ENCODE assay signal across 23 cellular contexts in genomic region chr16:11610121-11610505, GRCh38. TPM values are rescaled to one million over a fixed set of nuclear protein-coding genes. Genes with fewer than 3 reads are reported as not detected.
A peak's percentile ranks its signal among the peaks of the same experiment; 100 is the strongest.
DNase-seq lines count a peak whose midpoint lies in the region; ATAC-seq, FAIRE-seq and TF ChIP-seq lines count a peak whose summit lies in the region.
"Had no signal": no experiment of that assay in that cellular context is flagged by ENCODE, and none has a peak within 500 bp of the region (broad histone marks: within the 10 kb centered on the region; RNA-seq: fewer than 3 reads in every experiment).

No MANE protein-coding gene starts in this region.

- BruUV-seq in PC-9 (replicated peaks; lab: Mats Ljungman, UMichigan), result no TSS peak

- POLR2A ChIA-PET in PC-9 (lab: Charles Lee; ENCODE audit: unreplicated experiment), result interaction anchor here (0.6 kb wide), 1 partner anchor 23 kb away, joined by 5 read pairs; the partner anchor contains the start of gene LITAF

- ATAC-seq in left cardiac atrium, result no peak
- ATAC-seq: left lobe of liver; mucosa of descending colon; stimulated activated naive CD8-positive, alpha-beta T cell treated with anti-CD3 and anti-CD28 coated beads, Interleukin-15, amount 100 ng/mL, for 72 hours had no signal

- peak overlapping the region; percentile 1; the same call in 1 of the 2 replicates for H3K9ac ChIP-seq in BLaER1
- H3K9ac ChIP-seq in kidney (ENCODE audit: low read length in 2 of 2), result no peak overlapping the region
- H3K9ac ChIP-seq: SK-N-SH had no signal

- H3K9me3 ChIP-seq in BLaER1 (no peaks in the 10 kb centered on the region), PC-9 (ENCODE audit: insufficient read depth, low read depth) (no peaks in the 10 kb centered on the region), kidney (ENCODE audit: control insufficient read depth in 1 of 2, low read length in 2 of 2) (no peaks in the 10 kb centered on the region)
- H3K9me3 ChIP-seq: mucosa of descending colon, right atrium auricular region, SK-N-SH had no signal

- H3K4me2 ChIP-seq in BLaER1 (peak overlapping the region; percentile 79), PC-9 (peak overlapping the region; percentile 42)
- H3K4me2 ChIP-seq: SK-N-SH had no signal

- no peak overlapping the region for H3K4me3 ChIP-seq in BLaER1
- no peak overlapping the region for H3K4me3 ChIP-seq in PC-9
- H3K4me3 ChIP-seq in kidney (ENCODE audit: low read length in 2 of 2), result no peak overlapping the region
- H3K4me3 ChIP-seq: K562, mucosa of descending colon, right atrium auricular region had no signal

- no peaks in the 10 kb centered on the region for H3K27me3 ChIP-seq in BLaER1
- H3K27me3 ChIP-seq in PC-9 (ENCODE audit: insufficient read depth, low read depth), result no peaks in the 10 kb centered on the region
- H3K27me3 ChIP-seq: right atrium auricular region had no signal

- H3K9me3 Mint-ChIP-seq in osteocyte (ENCODE audit: unreplicated experiment), result no peaks in the 10 kb centered on the region
- H3K9me3 Mint-ChIP-seq: stimulated activated naive CD8-positive, alpha-beta T cell treated with anti-CD3 and anti-CD28 coated beads, Interleukin-15, amount 100 ng/mL, for 72 hours; type B pancreatic cell had no signal

- H4K20me1 ChIP-seq in BLaER1 (no peaks in the 10 kb centered on the region), PC-9 (ENCODE audit: insufficient read depth) (no peaks in the 10 kb centered on the region)

- no peak for TF ChIP-seq CTCF in PC-9 (conservative IDR thresholded peaks at IDR 0.05)
- no peak for TF ChIP-seq CTCF in kidney (IDR thresholded peaks at IDR 0.05; ENCODE audit: borderline replicate concordance, extremely low read depth, insufficient read depth)
- TF ChIP-seq CTCF in osteocyte (IDR thresholded peaks at IDR 0.05), result no peak

- no peaks in the 10 kb centered on the region for H3K79me2 ChIP-seq in PC-9 (ENCODE audit: low read depth)

- no peaks in the 10 kb centered on the region for H3K9me2 ChIP-seq in PC-9 (ENCODE audit: insufficient read depth)
- H3K9me2 ChIP-seq: SK-N-SH had no signal

- FAIRE-seq in kidney (lab: Jason Lieb, UNC), result no peak
- FAIRE-seq: G401.6, GM18507, K562 had no signal

- H2AFZ ChIP-seq in PC-9, result no peak overlapping the region

- CTCF ChIA-PET in PC-9 (lab: Charles Lee), result no interaction called here

- H3K27me3 Mint-ChIP-seq in osteocyte (ENCODE audit: unreplicated experiment), result no peaks in the 10 kb centered on the region
- H3K27me3 Mint-ChIP-seq: stimulated activated naive CD8-positive, alpha-beta T cell treated with anti-CD3 and anti-CD28 coated beads, Interleukin-15, amount 100 ng/mL, for 72 hours had no signal

- H3K4me3 Mint-ChIP-seq in osteocyte (ENCODE audit: unreplicated experiment), result no peak overlapping the region
- H3K4me3 Mint-ChIP-seq: stimulated activated naive CD8-positive, alpha-beta T cell treated with anti-CD3 and anti-CD28 coated beads, Interleukin-15, amount 100 ng/mL, for 72 hours; type B pancreatic cell had no signal

- peak overlapping the region; percentile 72 for H3K27ac Mint-ChIP-seq in osteocyte (ENCODE audit: unreplicated experiment)
- H3K27ac Mint-ChIP-seq: stimulated activated naive CD8-positive, alpha-beta T cell treated with anti-CD3 and anti-CD28 coated beads, Interleukin-15, amount 100 ng/mL, for 72 hours had no signal

- H3K27ac ChIP-seq in BLaER1 (peak overlapping the region; percentile 52), PC-9 (peak overlapping the region; percentile 94), kidney (ENCODE audit: low read depth in 2 of 2, low read length in 2 of 2) (peak overlapping the region; percentile 72 to 89)
- H3K27ac ChIP-seq: C4-2B, right atrium auricular region had no signal

- intact Hi-C loops in PC-9 (cut with micrococcal nuclease; ENCODE audit: unreplicated experiment), result no loop called here
- intact Hi-C loops in kidney (cut with DNase I), result no loop called here
- intact Hi-C loops in left cardiac atrium (cut with DNase I), result no loop called here

- DNase-seq in PC-9 (no peak), kidney (peak; percentile 62), osteocyte (ENCODE audit: extremely low spot score, unreplicated experiment) (no peak), left cardiac atrium (no peak), nucleus accumbens (lab: John Stamatoyannopoulos, UW) (no peak), amniotic stem cell (lab: John Stamatoyannopoulos, UW) (no peak), anterior cingulate cortex (lab: John Stamatoyannopoulos, UW) (no peak)
- DNase-seq: activated CD4-positive, alpha-beta T cell treated with anti-CD3 and anti-CD28 coated beads for 48 hours; activated CD8-positive, alpha-beta memory T cell treated with anti-CD3 and anti-CD28 coated beads, Interleukin-2, amount 50 U/mL, for 48 hours; activated effector memory CD4-positive, alpha-beta T cell treated with anti-CD3 and anti-CD28 coated beads, Interleukin-2, amount 50 U/mL, for 16 hours; SK-N-SH; stimulated activated CD4-positive, alpha-beta T cell treated with anti-CD3 and anti-CD28 coated beads, Interleukin-12 subunit alpha, Interleukin-12 subunit beta, amount 100 ng/mL, for 4 hours; stimulated activated CD4-positive, alpha-beta T cell treated with anti-CD3 and anti-CD28 coated beads, Interleukin-4, amount 100 ng/mL, for 4 hours; stimulated activated naive CD8-positive, alpha-beta T cell treated with anti-CD3 and anti-CD28 coated beads, Interleukin-15, amount 100 ng/mL, for 72 hours had no signal

- H3K36me3 ChIP-seq in BLaER1 (no peaks in the 10 kb centered on the region), PC-9 (ENCODE audit: low read depth) (no peaks in the 10 kb centered on the region), kidney (ENCODE audit: control insufficient read depth in 1 of 2, insufficient read depth in 2 of 2, low read length in 2 of 2) (no peaks in the 10 kb centered on the region)
- H3K36me3 ChIP-seq: right atrium auricular region had no signal

- peaks cover 66% of the 10 kb centered on the region for H3F3A ChIP-seq in PC-9 (ENCODE audit: insufficient read depth, low read depth)

- peaks cover 75% of the 10 kb centered on the region for H3K4me1 ChIP-seq in BLaER1
- peaks cover 71% of the 10 kb centered on the region for H3K4me1 ChIP-seq in PC-9 (replicated peaks; ENCODE audit: insufficient read depth)
- peaks cover 19 to 26% of the 10 kb centered on the region in 2 donors for H3K4me1 ChIP-seq in kidney (ENCODE audit: control insufficient read depth in 1 of 2, insufficient read depth in 1 of 2, low read depth in 1 of 2, low read length in 2 of 2)

- H3K4me1 Mint-ChIP-seq in osteocyte (ENCODE audit: unreplicated experiment), result peaks cover 57% of the 10 kb centered on the region

- no peaks in the 10 kb centered on the region for H3K36me3 Mint-ChIP-seq in osteocyte (ENCODE audit: unreplicated experiment)
- H3K36me3 Mint-ChIP-seq: type B pancreatic cell had no signal

RNA-seq across cellular contexts. Expression of gene LITAF, which starts 23.4 kb away (rescaled TPM):
- total RNA-seq in PC-9 (2021) (232 and 244 TPM in 2 replicates), kidney (171 TPM), osteocyte (179 and 189 TPM in 2 replicates), left cardiac atrium (10 to 100 TPM; 76.3 to 86.0 TPM)
- 121 TPM for polyA plus RNA-seq in kidney (ENCODE audit: insufficient read depth, low read depth, low replicate concordance)

RNA-seq across cellular contexts. Expression of gene SNN, which starts 58.1 kb away (rescaled TPM):
- 12.6 and 17.0 TPM in 2 replicates for total RNA-seq in PC-9 (2021)
- 21.9 TPM for total RNA-seq in kidney
- 16.6 TPM for polyA plus RNA-seq in kidney (ENCODE audit: insufficient read depth, low read depth, low replicate concordance)
- 23.4 and 24.0 TPM in 2 replicates for total RNA-seq in osteocyte
- total RNA-seq in left cardiac atrium, result 10 to 100 TPM; 27.5 to 33.7 TPM
